In the genomic region with DNA sequence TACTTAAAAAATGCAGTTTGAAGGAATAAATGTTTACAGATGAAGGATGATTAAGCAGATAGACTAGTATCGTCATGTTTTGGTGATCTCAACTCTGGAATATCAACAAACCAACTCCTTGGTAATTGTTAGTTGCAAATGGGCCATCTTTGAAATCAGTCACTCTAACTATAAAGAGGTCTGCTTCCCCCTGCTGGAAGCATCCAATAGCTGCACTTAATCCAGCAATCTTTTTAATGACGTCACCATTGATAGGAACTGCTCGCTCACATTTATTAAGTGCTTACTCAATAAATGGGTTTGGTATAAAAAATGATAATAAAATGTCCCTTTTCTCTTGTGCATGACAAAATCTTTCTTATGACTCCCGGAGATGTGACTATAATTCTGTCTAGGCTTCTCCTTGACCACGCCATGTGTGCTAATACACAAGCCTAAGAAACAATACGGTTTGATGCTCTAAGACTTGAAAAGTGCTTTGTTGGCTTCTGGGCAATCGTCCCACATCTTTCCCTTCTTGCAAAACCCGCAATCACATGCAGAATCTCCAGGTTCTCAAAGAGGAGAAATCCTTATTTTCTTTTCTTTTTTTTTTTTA, we compare ENCODE assay signal across 8 cellular contexts.
DNase-seq lines count a peak whose midpoint lies in the region; ATAC-seq, FAIRE-seq and TF ChIP-seq lines count a peak whose summit lies in the region.

No MANE protein-coding gene starts in this region.

- peak overlapping the region; percentile 7 for H3K4me2 ChIP-seq in astrocyte (ENCODE audit: low read length)

- no peaks in the 10 kb centered on the region for H4K20me1 ChIP-seq in astrocyte (ENCODE audit: insufficient read depth, low read length)

- H3K36me3 ChIP-seq in astrocyte (ENCODE audit: insufficient read depth, low read length): no peaks in the 10 kb centered on the region

- H3K36me3 Mint-ChIP-seq in astrocyte (ENCODE audit: low read depth, unreplicated experiment): no peaks in the 10 kb centered on the region
- no peaks in the 10 kb centered on the region for H3K36me3 Mint-ChIP-seq in activated naive CD8-positive, alpha-beta T cell treated with anti-CD3 and anti-CD28 coated beads, Interleukin-2, amount 50 U/mL, for 24 hours (ENCODE audit: low read depth)

- H3K9me3 ChIP-seq in astrocyte (ENCODE audit: insufficient read depth, low read depth, low read length): no peaks in the 10 kb centered on the region

- H3K9me3 Mint-ChIP-seq in astrocyte (ENCODE audit: unreplicated experiment): no peaks in the 10 kb centered on the region
- H3K9me3 Mint-ChIP-seq in activated naive CD8-positive, alpha-beta T cell treated with anti-CD3 and anti-CD28 coated beads, Interleukin-2, amount 50 U/mL, for 24 hours: no peaks in the 10 kb centered on the region

- H2AFZ ChIP-seq in astrocyte (ENCODE audit: low read depth, low read length): no peak overlapping the region

- H3K9ac ChIP-seq in astrocyte (ENCODE audit: low read length): no peak overlapping the region

- H3K79me2 ChIP-seq in astrocyte (ENCODE audit: insufficient read depth, low read length): no peaks in the 10 kb centered on the region

- TF ChIP-seq CTCF in D721Med (IDR thresholded peaks at IDR 0.05; ENCODE audit: insufficient read depth, missing control alignments) (peak; percentile 47), astrocyte (IDR thresholded peaks at IDR 0.05; ENCODE audit: insufficient read depth, low read depth, low read length) (peak; percentile 94)

- H3K27ac ChIP-seq in astrocyte (ENCODE audit: low read depth, low read length): no peak overlapping the region

- peaks cover 6% of the 10 kb centered on the region for H3K4me1 Mint-ChIP-seq in astrocyte (ENCODE audit: low read depth, unreplicated experiment)
- no peaks in the 10 kb centered on the region for H3K4me1 Mint-ChIP-seq in activated naive CD8-positive, alpha-beta T cell treated with anti-CD3 and anti-CD28 coated beads, Interleukin-2, amount 50 U/mL, for 24 hours

- no peaks in the 10 kb centered on the region for H3K27me3 Mint-ChIP-seq in astrocyte (ENCODE audit: low read depth, unreplicated experiment)
- no peaks in the 10 kb centered on the region for H3K27me3 Mint-ChIP-seq in activated naive CD8-positive, alpha-beta T cell treated with anti-CD3 and anti-CD28 coated beads, Interleukin-2, amount 50 U/mL, for 24 hours

- H3K4me3 ChIP-seq in astrocyte (ENCODE audit: insufficient read depth, low read depth, low read length): no peak overlapping the region

- ATAC-seq in GM19025 (IDR thresholded peaks at IDR 0.05; ENCODE audit: low read depth, unreplicated experiment) (peak; percentile 64), HG03108 (IDR thresholded peaks at IDR 0.05; ENCODE audit: unreplicated experiment) (peak; percentile 66)
- no peak for ATAC-seq in activated naive CD8-positive, alpha-beta T cell treated with anti-CD3 and anti-CD28 coated beads, Interleukin-2, amount 50 U/mL, for 24 hours

- H3K27ac Mint-ChIP-seq in astrocyte (ENCODE audit: unreplicated experiment): no peak overlapping the region
- H3K27ac Mint-ChIP-seq in activated naive CD8-positive, alpha-beta T cell treated with anti-CD3 and anti-CD28 coated beads, Interleukin-2, amount 50 U/mL, for 24 hours: no peak overlapping the region

- H3K4me3 Mint-ChIP-seq in astrocyte (ENCODE audit: unreplicated experiment): no peak overlapping the region
- no peak overlapping the region for H3K4me3 Mint-ChIP-seq in activated naive CD8-positive, alpha-beta T cell treated with anti-CD3 and anti-CD28 coated beads, Interleukin-2, amount 50 U/mL, for 24 hours

- H3K4me1 ChIP-seq in astrocyte (ENCODE audit: insufficient read depth, low read length): no peaks in the 10 kb centered on the region

- FAIRE-seq in D721Med (lab: Jason Lieb, UNC) (peak; percentile 82), astrocyte (lab: Jason Lieb, UNC) (peak; percentile 87)

- H3K27me3 ChIP-seq in astrocyte (ENCODE audit: insufficient read depth, low read length): no peaks in the 10 kb centered on the region

- peak; percentile 14 for DNase-seq in D721Med (ENCODE audit: insufficient read length, low spot score)
- DNase-seq in NCI-H2227 (lab: John Stamatoyannopoulos, UW; ENCODE audit: unreplicated experiment): peak; percentile 36
- DNase-seq in astrocyte (ENCODE audit: low read depth): peak; percentile 55
- DNase-seq in kidney glomerular epithelial cell (lab: John Stamatoyannopoulos, UW): peak; percentile 78
- no peak for DNase-seq in activated naive CD8-positive, alpha-beta T cell treated with anti-CD3 and anti-CD28 coated beads, Interleukin-2, amount 50 U/mL, for 24 hours
- DNase-seq in activated T-cell treated with anti-CD3 and anti-CD28 coated beads for 4 hours: no peak

Comparison
In these comparisons a context has a peak if more than half of its experiments do, and no peak if none do; other contexts are left out.
1. DNase-seq: peak in D721Med (single experiment), NCI-H2227 (single experiment), astrocyte (single experiment) and kidney glomerular epithelial cell (single experiment); none in activated naive CD8-positive, alpha-beta T cell treated with anti-CD3 and anti-CD28 coated beads, Interleukin-2, amount 50 U/mL, for 24 hours (single experiment) and activated T-cell treated with anti-CD3 and anti-CD28 coated beads for 4 hours (single experiment).